Comparison of ENCODE assay signal across 21 cellular contexts in genomic region chr2:10179422-10179821, GRCh38.
"Had no signal": no experiment of that assay in that cellular context is flagged by ENCODE, and none has a peak within 500 bp of the region (broad histone marks: within the 10 kb centered on the region; RNA-seq: fewer than 3 reads in every experiment).

No MANE protein-coding gene starts in this region.

- H3K9me3 ChIP-seq: ovary, prostate gland, right atrium auricular region had no signal

- H3K27ac Mint-ChIP-seq: activated naive CD4-positive, alpha-beta T cell treated with anti-CD3 and anti-CD28 coated beads, Interleukin-2, amount 50 U/mL, for 72 hours; dendritic cell treated with granulocyte-macrophage colony-stimulating factor and Interleukin-4, amounts not matched to agents 40 ng/mL and 50 ng/mL, for 4 days; immature natural killer cell; natural killer cell; T-cell; T-helper 2 cell treated with Interferon-gamma antibody and Interleukin-4, amounts not matched to agents 5 μg/mL and 100 μg/mL, for 36 hours had no signal

- H3K9me3 Mint-ChIP-seq: dendritic cell treated with granulocyte-macrophage colony-stimulating factor and Interleukin-4, amounts not matched to agents 40 ng/mL and 50 ng/mL, for 4 days; immature natural killer cell; natural killer cell had no signal

- H3K4me1 ChIP-seq: prostate gland, right atrium auricular region had no signal

- H3K27ac ChIP-seq: hepatocyte, ovary, prostate gland, right atrium auricular region, VCaP had no signal

- H3K4me3 ChIP-seq: hepatocyte, ovary, prostate gland, right atrium auricular region had no signal

- H3K4me1 Mint-ChIP-seq: immature natural killer cell, natural killer cell, T-cell had no signal

- H3K36me3 Mint-ChIP-seq: natural killer cell, T-cell had no signal

- H3K4me3 Mint-ChIP-seq: dendritic cell treated with granulocyte-macrophage colony-stimulating factor and Interleukin-4, amounts not matched to agents 40 ng/mL and 50 ng/mL, for 4 days; immature natural killer cell; natural killer cell; T-cell; T-helper 2 cell treated with Interferon-gamma antibody and Interleukin-4, amounts not matched to agents 5 μg/mL and 100 μg/mL, for 36 hours had no signal

- H3K27me3 ChIP-seq: hepatocyte, ovary, right atrium auricular region had no signal

- H3K36me3 ChIP-seq: ovary, prostate gland, right atrium auricular region had no signal

- H3K27me3 Mint-ChIP-seq: dendritic cell treated with granulocyte-macrophage colony-stimulating factor and Interleukin-4, amounts not matched to agents 40 ng/mL and 50 ng/mL, for 4 days; T-cell had no signal

- DNase-seq: activated CD4-positive, CD25-positive, alpha-beta regulatory T cell treated with anti-CD3 and anti-CD28 coated beads, Interleukin-2, amount 50 U/mL, for 72 hours; activated gamma-delta T cell treated with Interleukin-2 at 50 U/mL for 16 hours; activated T-cell treated with anti-CD3 and anti-CD28 coated beads, Interleukin-2, amount 50 U/mL, for 1 hour; aorta; effector CD4-positive, alpha-beta T cell; erythroblast; foreskin melanocyte; immature natural killer cell; left ventricle myocardium superior; natural killer cell; ovary; stimulated activated CD4-positive, alpha-beta T cell treated with anti-CD3 and anti-CD28 coated beads, Interleukin-4, amount 100 ng/mL, for 24 hours; stimulated activated naive CD8-positive, alpha-beta T cell treated with anti-CD3 and anti-CD28 coated beads, Interleukin-15, Interleukin-2, amounts not matched to agents 100 U/mL and 50 U/mL, for 24 hours; T-cell had no signal
